9 cellular contexts compared by ENCODE assay signal in the genomic region with DNA sequence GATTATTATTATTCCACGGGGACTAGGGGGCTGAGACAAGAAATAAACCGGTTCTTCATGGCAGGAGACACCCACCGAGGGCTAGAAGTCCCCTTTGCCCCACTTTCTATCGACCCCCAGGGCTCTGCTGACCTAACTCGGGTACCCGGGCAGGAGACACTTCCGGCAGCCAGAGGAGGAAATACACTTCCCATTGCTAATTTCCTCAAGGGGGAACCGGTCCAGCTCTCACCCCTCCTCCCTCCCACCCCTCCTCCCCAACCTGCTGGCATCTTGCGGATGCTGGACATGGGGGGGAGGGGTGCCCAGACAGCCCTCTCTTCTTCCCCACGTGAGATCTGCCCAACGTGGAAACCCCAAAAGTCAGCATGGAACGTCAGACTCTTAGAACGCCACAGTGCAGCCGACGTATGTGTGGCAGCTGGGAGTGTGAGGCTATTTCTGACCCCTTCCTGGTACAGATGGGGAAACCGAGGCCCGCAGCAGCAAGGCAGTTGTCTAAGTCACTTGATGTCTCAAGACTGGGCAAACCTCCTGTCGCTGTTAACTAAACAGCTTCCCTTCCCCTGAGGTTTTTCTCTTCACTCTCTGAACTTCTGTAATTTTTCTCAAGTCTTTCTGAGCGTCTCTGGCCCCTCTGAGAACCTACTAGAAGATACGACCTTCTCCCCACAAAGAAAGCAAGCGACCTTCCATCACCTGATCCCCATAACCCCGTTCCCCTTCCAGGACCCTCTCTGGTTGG. TPM values are rescaled to one million over a fixed set of nuclear protein-coding genes. Genes with fewer than 3 reads are reported as not detected.
A peak's percentile ranks its signal among the peaks of the same experiment; 100 is the strongest.
DNase-seq lines count a peak whose midpoint lies in the region; ATAC-seq and TF ChIP-seq lines count a peak whose summit lies in the region.
"Had no signal": no experiment of that assay in that cellular context is flagged by ENCODE, and none has a peak within 500 bp of the region (broad histone marks: within the 10 kb centered on the region; RNA-seq: fewer than 3 reads in every experiment).

No MANE protein-coding gene starts in this region.

- H3K27me3 ChIP-seq in SK-N-SH (ENCODE audit: insufficient read depth): peaks cover 21% of the 10 kb centered on the region; the same call in 1 of the 2 replicates
- H3K27me3 ChIP-seq in right atrium auricular region: peaks cover 6 to 19% of the 10 kb centered on the region in 2 donors

- peak overlapping the region; percentile 85; the same call in 1 of the 2 replicates for H2AFZ ChIP-seq in SK-N-SH (ENCODE audit: low read depth)

- peaks cover 3 to 5% of the 10 kb centered on the region in 2 donors for H3K36me3 Mint-ChIP-seq in stimulated activated naive B cell treated with anti-CD40 and anti-IgM and Interleukin-4, amounts not matched to agents 10 μg/mL and 1 μg/mL and 100 μg/mL, for 72 hours

- no peaks in the 10 kb centered on the region for H3K79me2 ChIP-seq in SK-N-SH (ENCODE audit: insufficient read depth)

- no peak overlapping the region for H3K27ac Mint-ChIP-seq in stimulated activated naive B cell treated with anti-CD40 and anti-IgM and Interleukin-4, amounts not matched to agents 10 μg/mL and 1 μg/mL and 100 μg/mL, for 72 hours

- no peak overlapping the region for H3K9ac ChIP-seq in SK-N-SH

- peak; percentile 25 to 61 for ATAC-seq in stimulated activated naive B cell treated with anti-CD40 and anti-IgM and Interleukin-4, amounts not matched to agents 10 μg/mL and 1 μg/mL and 100 μg/mL, for 72 hours (replicated peaks)
- ATAC-seq in GM18519 (IDR thresholded peaks at IDR 0.05; ENCODE audit: low FRiP score, unreplicated experiment): no peak

- H3K4me2 ChIP-seq in SK-N-SH: peak overlapping the region; percentile 56

- TF ChIP-seq RAD21 in SK-N-SH (IDR thresholded peaks at IDR 0.05; ENCODE audit: low read length): no peak

- peak; percentile 12 to 36 for DNase-seq in SHP77 (lab: John Stamatoyannopoulos, UW)
- DNase-seq in SHP77 treated with DMSO at 0.1 percent for 48 hours (lab: John Stamatoyannopoulos, UW): no peak
- peak; percentile 50 for DNase-seq in SK-N-SH
- no peak for DNase-seq in right atrium auricular region (ENCODE audit: low spot score)
- no peak for DNase-seq in stimulated activated naive B cell treated with anti-CD40 and anti-IgM and Interleukin-4, amounts not matched to agents 10 μg/mL and 1 μg/mL and 100 μg/mL, for 72 hours
- no peak for DNase-seq in NCI-H2107 treated with DMSO at 0.1 percent for 48 hours (lab: John Stamatoyannopoulos, UW; ENCODE audit: unreplicated experiment)
- DNase-seq in NCI-H345 treated with DMSO at 0.1 percent for 48 hours (lab: John Stamatoyannopoulos, UW; ENCODE audit: unreplicated experiment): no peak

- peaks cover 9% of the 10 kb centered on the region for H3F3A ChIP-seq in SK-N-SH (replicated peaks; ENCODE audit: insufficient read depth)

- no peak for TF ChIP-seq EP300 in SK-N-SH (IDR thresholded peaks at IDR 0.05; ENCODE audit: borderline replicate concordance in 1 of 2, low read depth in 1 of 2, low read length in 1 of 2)

- peak overlapping the region; percentile 68 to 72 for H3K4me3 Mint-ChIP-seq in stimulated activated naive B cell treated with anti-CD40 and anti-IgM and Interleukin-4, amounts not matched to agents 10 μg/mL and 1 μg/mL and 100 μg/mL, for 72 hours

- H3K27ac ChIP-seq in SK-N-SH (ENCODE audit: low read depth in 2 of 2, low read length in 1 of 2): no peak overlapping the region
- H3K27ac ChIP-seq in right atrium auricular region: peak overlapping the region; percentile 55 to 82
- H3K27ac ChIP-seq: C4-2B had no signal

- H3K4me1 Mint-ChIP-seq in stimulated activated naive B cell treated with anti-CD40 and anti-IgM and Interleukin-4, amounts not matched to agents 10 μg/mL and 1 μg/mL and 100 μg/mL, for 72 hours: peaks cover 36 to 45% of the 10 kb centered on the region in 2 donors

- CTCF ChIA-PET in SK-N-SH (lab: Yijun Ruan, JAX): interaction anchor here (0.7 to 3.5 kb wide), 4 partner anchors 9 to 84 kb away, joined by 3 to 18 read pairs (median 4); no protein-coding TSS in a partner anchor

- POLR2A ChIA-PET in SK-N-SH (lab: Yijun Ruan, JAX): no interaction called here

- no peaks in the 10 kb centered on the region for H3K9me3 Mint-ChIP-seq in stimulated activated naive B cell treated with anti-CD40 and anti-IgM and Interleukin-4, amounts not matched to agents 10 μg/mL and 1 μg/mL and 100 μg/mL, for 72 hours

- H3K9me3 ChIP-seq in SK-N-SH: no peaks in the 10 kb centered on the region
- H3K9me3 ChIP-seq in right atrium auricular region: no peaks in the 10 kb centered on the region

- H4K20me1 ChIP-seq in SK-N-SH (ENCODE audit: insufficient read depth): no peaks in the 10 kb centered on the region

- no peaks in the 10 kb centered on the region for H3K9me2 ChIP-seq in SK-N-SH

- no peak overlapping the region for H3K4me3 ChIP-seq in SK-N-SH (ENCODE audit: low read depth in 2 of 2, low read length in 1 of 2)
- peak overlapping the region in 1 of 2 donors; percentile 63 for H3K4me3 ChIP-seq in right atrium auricular region

- H3K36me3 ChIP-seq in SK-N-SH (replicated peaks in 1 of 2; ENCODE audit: control insufficient read depth in 1 of 2, insufficient read depth in 2 of 2, low read length in 1 of 2): no peaks in the 10 kb centered on the region
- H3K36me3 ChIP-seq in right atrium auricular region: no peaks in the 10 kb centered on the region

- H3K4me1 ChIP-seq in SK-N-SH (ENCODE audit: control insufficient read depth in 1 of 2, insufficient read depth in 2 of 2, low read depth in 1 of 2, low read length in 1 of 2) (peaks cover 0 to 7% of the 10 kb centered on the region in 2 experiments; a peak in 1 of 4 replicates), right atrium auricular region (peaks cover 0 to 47% of the 10 kb centered on the region in 2 donors)

- 14% methylated on average over 22 of the region's 22 CpGs for WGBS in SK-N-SH (ENCODE audit: low lambda C conversion rate)

- TF ChIP-seq CTCF in SK-N-SH (IDR thresholded peaks at IDR 0.05) (no peak), right atrium auricular region (IDR thresholded peaks at IDR 0.05) (no peak)

- peaks cover 77 to 83% of the 10 kb centered on the region in 2 donors for H3K27me3 Mint-ChIP-seq in stimulated activated naive B cell treated with anti-CD40 and anti-IgM and Interleukin-4, amounts not matched to agents 10 μg/mL and 1 μg/mL and 100 μg/mL, for 72 hours

TF ChIP-seq in SK-N-SH, 30 proteins besides CTCF, POLR2A, EP300 and RAD21 (continues in another document):
- TF ChIP-seq GATA2 (CRISPR knock-in tag; IDR thresholded peaks at IDR 0.05) (no peak), NRF1 (IDR thresholded peaks at IDR 0.05; ENCODE audit: low read depth, low read length) (no peak), EZH2phosphoT487 (IDR thresholded peaks at IDR 0.05; ENCODE audit: borderline replicate concordance, low read depth) (no peak), USF2 (IDR thresholded peaks at IDR 0.05; ENCODE audit: borderline replicate concordance, low read depth, low read length) (no peak), RCOR1 (IDR thresholded peaks at IDR 0.05; ENCODE audit: low read length) (no peak), ELF1 (IDR thresholded peaks at IDR 0.05) (no peak), TAF1 (IDR thresholded peaks at IDR 0.05; ENCODE audit: borderline replicate concordance, low read depth, low read length) (no peak), MXI1 (IDR thresholded peaks at IDR 0.05; ENCODE audit: low read depth, low read length) (no peak), FOSL2 (IDR thresholded peaks at IDR 0.05; ENCODE audit: borderline replicate concordance, low read depth) (no peak), SMC3 (IDR thresholded peaks at IDR 0.05; ENCODE audit: low read depth, low read length) (no peak), TEAD4 (IDR thresholded peaks at IDR 0.05; ENCODE audit: borderline replicate concordance, insufficient read depth) (no peak), SIN3A (IDR thresholded peaks at IDR 0.05; ENCODE audit: borderline replicate concordance, low read depth, low read length) (no peak)
- TF ChIP-seq, protein P1, sequence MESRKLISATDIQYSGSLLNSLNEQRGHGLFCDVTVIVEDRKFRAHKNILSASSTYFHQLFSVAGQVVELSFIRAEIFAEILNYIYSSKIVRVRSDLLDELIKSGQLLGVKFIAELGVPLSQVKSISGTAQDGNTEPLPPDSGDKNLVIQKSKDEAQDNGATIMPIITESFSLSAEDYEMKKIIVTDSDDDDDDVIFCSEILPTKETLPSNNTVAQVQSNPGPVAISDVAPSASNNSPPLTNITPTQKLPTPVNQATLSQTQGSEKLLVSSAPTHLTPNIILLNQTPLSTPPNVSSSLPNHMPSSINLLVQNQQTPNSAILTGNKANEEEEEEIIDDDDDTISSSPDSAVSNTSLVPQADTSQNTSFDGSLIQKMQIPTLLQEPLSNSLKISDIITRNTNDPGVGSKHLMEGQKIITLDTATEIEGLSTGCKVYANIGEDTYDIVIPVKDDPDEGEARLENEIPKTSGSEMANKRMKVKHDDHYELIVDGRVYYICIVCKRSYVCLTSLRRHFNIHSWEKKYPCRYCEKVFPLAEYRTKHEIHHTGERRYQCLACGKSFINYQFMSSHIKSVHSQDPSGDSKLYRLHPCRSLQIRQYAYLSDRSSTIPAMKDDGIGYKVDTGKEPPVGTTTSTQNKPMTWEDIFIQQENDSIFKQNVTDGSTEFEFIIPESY (IDR thresholded peaks at IDR 0.05; ENCODE audit: borderline replicate concordance, low read depth): no peak

RNA-seq across cellular contexts. Expression of gene GPR4, which starts 3.6 kb away (rescaled TPM):
- polyA plus RNA-seq in SK-N-SH (2012; rRNA removed): 0.29 and 0.69 TPM in 2 replicates
- 0.54 and 0.55 TPM in 2 replicates for polyA plus RNA-seq in SK-N-SH (2012; cell fraction: cytosol; rRNA removed)
- polyA plus RNA-seq in SK-N-SH (2012; cell fraction: nucleus; rRNA removed): 0.38 and 0.69 TPM in 2 replicates
- total RNA-seq in right atrium auricular region: 10 to 100 TPM in 1 of 2 donors, 1 to 10 TPM in 1; 6.2 to 12.1 TPM

RNA-seq across cellular contexts. Expression of gene OPA3, which starts 13.8 kb away (rescaled TPM):
- 10.0 and 11.1 TPM in 2 replicates for polyA plus RNA-seq in SK-N-SH (2012; rRNA removed)
- polyA plus RNA-seq in SK-N-SH (2012; cell fraction: cytosol; rRNA removed): 6.0 and 6.6 TPM in 2 replicates
- polyA plus RNA-seq in SK-N-SH (2012; cell fraction: nucleus; rRNA removed): 10.7 and 12.1 TPM in 2 replicates
- 10 to 100 TPM; 15.8 to 33.5 TPM for total RNA-seq in right atrium auricular region

RNA-seq across cellular contexts. Expression of gene EML2, which starts 40.8 kb away (rescaled TPM):
- polyA plus RNA-seq in SK-N-SH (2012; rRNA removed): 10.3 and 12.4 TPM in 2 replicates
- 4.0 and 7.6 TPM in 2 replicates for polyA plus RNA-seq in SK-N-SH (2012; cell fraction: cytosol; rRNA removed)
- 24.4 and 27.6 TPM in 2 replicates for polyA plus RNA-seq in SK-N-SH (2012; cell fraction: nucleus; rRNA removed)
- total RNA-seq in right atrium auricular region: 10 to 100 TPM; 18.7 to 22.5 TPM

Comparison
In these comparisons a context has a peak if more than half of its experiments do, and no peak if none do; other contexts are left out.
1. DNase-seq: peak in SHP77 (2 of 2) and SK-N-SH (single experiment); none in SHP77 treated with DMSO at 0.1 percent for 48 hours (single experiment), right atrium auricular region (single experiment), stimulated activated naive B cell treated with anti-CD40 and anti-IgM and Interleukin-4, amounts not matched to agents 10 μg/mL and 1 μg/mL and 100 μg/mL, for 72 hours (single experiment), NCI-H2107 treated with DMSO at 0.1 percent for 48 hours (single experiment) and NCI-H345 treated with DMSO at 0.1 percent for 48 hours (single experiment).
2. H3K27ac ChIP-seq: peak in right atrium auricular region (2 of 2); none in SK-N-SH (0 of 2).